In genomic region chr15:52232327-52232726, GRCh38 we compare ENCODE assay signal across 10 cellular contexts. TPM values are rescaled to one million over a fixed set of nuclear protein-coding genes. Genes with fewer than 3 reads are reported as not detected.
DNase-seq lines count a peak whose midpoint lies in the region; ATAC-seq lines count a peak whose summit lies in the region.
"Had no signal": no experiment of that assay in that cellular context is flagged by ENCODE, and none has a peak within 500 bp of the region (broad histone marks: within the 10 kb centered on the region; RNA-seq: fewer than 3 reads in every experiment).

No MANE protein-coding gene starts in this region.

- CTCF ChIA-PET in activated CD4-positive, alpha-beta T cell treated with anti-CD3 and anti-CD28 coated beads, Interleukin-2, amount 10 ng/mL, durations not matched to agents 7 days and 5 days (lab: Charles Lee): no interaction called here

- H2AK5ac ChIP-seq in mesenchymal stem cell (ENCODE audit: low read length, severe bottlenecking): no peak overlapping the region

- no peak overlapping the region for H4K8ac ChIP-seq in mesenchymal stem cell (ENCODE audit: low read length)

- H3K9me3 ChIP-seq in mesenchymal stem cell (ENCODE audit: control insufficient read depth, low read length): no peaks in the 10 kb centered on the region
- H3K9me3 ChIP-seq: thoracic aorta had no signal

- peak overlapping the region; percentile 96 to 99 (median 99) for H3K27ac Mint-ChIP-seq in IgD-negative memory B cell
- no peak overlapping the region for H3K27ac Mint-ChIP-seq in activated CD4-positive, alpha-beta T cell treated with anti-CD3 and anti-CD28 coated beads, Interleukin-2, amount 10 ng/mL, durations not matched to agents 7 days and 5 days

- H3K4ac ChIP-seq in mesenchymal stem cell (ENCODE audit: low read depth in 1 of 2, low read length in 2 of 2): no peak overlapping the region

- H2BK12ac ChIP-seq in mesenchymal stem cell (ENCODE audit: low read length in 2 of 2): no peak overlapping the region

- H2BK15ac ChIP-seq in mesenchymal stem cell (ENCODE audit: low read depth, poor library complexity, severe bottlenecking): no peak overlapping the region

- H2AFZ ChIP-seq in mesenchymal stem cell (ENCODE audit: low read depth, low read length): no peak overlapping the region

- POLR2A ChIA-PET in activated CD4-positive, alpha-beta T cell treated with anti-CD3 and anti-CD28 coated beads, Interleukin-2, amount 10 ng/mL, durations not matched to agents 7 days and 5 days (lab: Charles Lee): no interaction called here

- H3K36me3 Mint-ChIP-seq in IgD-negative memory B cell: no peaks in the 10 kb centered on the region
- H3K36me3 Mint-ChIP-seq in activated CD4-positive, alpha-beta T cell treated with anti-CD3 and anti-CD28 coated beads, Interleukin-2, amount 10 ng/mL, durations not matched to agents 7 days and 5 days (ENCODE audit: low read depth): peaks cover 2% of the 10 kb centered on the region

- WGBS in mesenchymal stem cell: 50% methylated on average over 1 of the region's 1 CpG

- ATAC-seq in GM18868 (IDR thresholded peaks at IDR 0.05; ENCODE audit: unreplicated experiment): peak; percentile 51
- ATAC-seq in HG02571 (IDR thresholded peaks at IDR 0.05; ENCODE audit: unreplicated experiment): peak; percentile 60

- peaks cover 37 to 66% (median 58%) of the 10 kb centered on the region in 3 donors for H3K4me1 Mint-ChIP-seq in IgD-negative memory B cell
- peaks cover 44% of the 10 kb centered on the region for H3K4me1 Mint-ChIP-seq in activated CD4-positive, alpha-beta T cell treated with anti-CD3 and anti-CD28 coated beads, Interleukin-2, amount 10 ng/mL, durations not matched to agents 7 days and 5 days

- no peak overlapping the region for H3K27ac ChIP-seq in mesenchymal stem cell (ENCODE audit: low read length, poor library complexity, severe bottlenecking)
- H3K27ac ChIP-seq: thoracic aorta, WERI-Rb-1 had no signal

- peak overlapping the region; percentile 4 for H3K9ac ChIP-seq in mesenchymal stem cell (ENCODE audit: low read length)

- H3K79me1 ChIP-seq in mesenchymal stem cell (replicated peaks; ENCODE audit: low read length, poor library complexity, severe bottlenecking): no peaks in the 10 kb centered on the region

- H3K4me3 ChIP-seq in mesenchymal stem cell (ENCODE audit: insufficient read depth in 1 of 2, low read depth in 1 of 2, low read length in 2 of 2): no peak overlapping the region
- H3K4me3 ChIP-seq: thoracic aorta had no signal

- no peaks in the 10 kb centered on the region for H3K36me3 ChIP-seq in mesenchymal stem cell (ENCODE audit: control insufficient read depth in 1 of 2, insufficient read depth in 2 of 2, low read depth in 1 of 2, low read length in 2 of 2)
- H3K36me3 ChIP-seq: thoracic aorta had no signal

- no peak for DNase-seq in mesenchymal stem cell
- no peak for DNase-seq in T-helper 2 cell
- DNase-seq in stimulated activated CD4-positive, alpha-beta T cell treated with anti-CD3 and anti-CD28 coated beads, Interleukin-12 subunit alpha, Interleukin-12 subunit beta, amount 100 ng/mL, for 4 hours: no peak
- DNase-seq in stimulated activated CD4-positive, alpha-beta T cell treated with anti-CD3 and anti-CD28 coated beads, Interleukin-2, amount 100 ng/mL, for 48 hours: no peak
- DNase-seq in activated CD4-positive, alpha-beta T cell treated with anti-CD3 and anti-CD28 coated beads, Interleukin-2, amount 10 ng/mL, durations not matched to agents 7 days and 5 days: no peak
- DNase-seq: WERI-Rb-1 had no signal

- H3K4me1 ChIP-seq in mesenchymal stem cell (ENCODE audit: control insufficient read depth, insufficient read depth, low read depth, low read length): peaks cover 11% of the 10 kb centered on the region

- no peak overlapping the region for H2BK5ac ChIP-seq in mesenchymal stem cell (ENCODE audit: low read depth, low read length, poor library complexity, severe bottlenecking)

- H3K27me3 ChIP-seq in mesenchymal stem cell (ENCODE audit: control insufficient read depth in 1 of 2, insufficient read depth in 1 of 2, low read length in 2 of 2): no peaks in the 10 kb centered on the region

- no peak overlapping the region for H4K91ac ChIP-seq in mesenchymal stem cell (ENCODE audit: low read length)

- no peak overlapping the region for H3K14ac ChIP-seq in mesenchymal stem cell (ENCODE audit: low read length in 2 of 2)

- no peaks in the 10 kb centered on the region for H3K27me3 Mint-ChIP-seq in IgD-negative memory B cell
- H3K27me3 Mint-ChIP-seq in activated CD4-positive, alpha-beta T cell treated with anti-CD3 and anti-CD28 coated beads, Interleukin-2, amount 10 ng/mL, durations not matched to agents 7 days and 5 days: no peaks in the 10 kb centered on the region

- no peak overlapping the region for H3K18ac ChIP-seq in mesenchymal stem cell (ENCODE audit: low read depth in 1 of 2, low read length in 2 of 2)

- peak overlapping the region; percentile 74 to 92 (median 88) for H3K4me3 Mint-ChIP-seq in IgD-negative memory B cell
- no peak overlapping the region for H3K4me3 Mint-ChIP-seq in activated CD4-positive, alpha-beta T cell treated with anti-CD3 and anti-CD28 coated beads, Interleukin-2, amount 10 ng/mL, durations not matched to agents 7 days and 5 days

- no peaks in the 10 kb centered on the region for H3K9me3 Mint-ChIP-seq in IgD-negative memory B cell
- no peaks in the 10 kb centered on the region for H3K9me3 Mint-ChIP-seq in activated CD4-positive, alpha-beta T cell treated with anti-CD3 and anti-CD28 coated beads, Interleukin-2, amount 10 ng/mL, durations not matched to agents 7 days and 5 days

- H3K23ac ChIP-seq in mesenchymal stem cell (ENCODE audit: low read length in 2 of 2): no peak overlapping the region

- H2BK120ac ChIP-seq in mesenchymal stem cell (ENCODE audit: low read depth, low read length): no peak overlapping the region

- no peak overlapping the region for H3K4me2 ChIP-seq in mesenchymal stem cell (ENCODE audit: low read length, poor library complexity, severe bottlenecking)

RNA-seq across cellular contexts. Expression of gene GNB5, which starts 41.1 kb away (rescaled TPM):
- 83.2 TPM for polyA plus RNA-seq in IgD-negative memory B cell
- 15.8 TPM for polyA plus RNA-seq in mesenchymal stem cell (2013, experiment 1 of 2)
- 15.7 TPM for polyA plus RNA-seq in mesenchymal stem cell (2013, experiment 2 of 2)
- 10 to 100 TPM; 28.5 to 34.2 TPM for total RNA-seq in activated CD4-positive, alpha-beta T cell treated with anti-CD3 and anti-CD28 coated beads, Interleukin-2, amount 10 ng/mL, durations not matched to agents 7 days and 5 days
